In genomic region chr6:39752835-39753744, GRCh38 we compare ENCODE assay signal across 19 cellular contexts. TPM values are rescaled to one million over a fixed set of nuclear protein-coding genes. Genes with fewer than 3 reads are reported as not detected.
DNase-seq lines count a peak whose midpoint lies in the region; ATAC-seq, FAIRE-seq and TF ChIP-seq lines count a peak whose summit lies in the region.
"Had no signal": no experiment of that assay in that cellular context is flagged by ENCODE, and none has a peak within 500 bp of the region (broad histone marks: within the 10 kb centered on the region; RNA-seq: fewer than 3 reads in every experiment).

No MANE protein-coding gene starts in this region.

- H3K4me3 ChIP-seq in HEK293 (ENCODE audit: low read depth, low read length) = no peak overlapping the region
- no peak overlapping the region for H3K4me3 ChIP-seq in heart left ventricle
- H3K4me3 ChIP-seq: MG63, pancreas, PC-9 had no signal

- no peak overlapping the region for H3K27ac Mint-ChIP-seq in stimulated activated naive B cell treated with anti-CD40 and anti-IgM and Interleukin-4, amounts not matched to agents 10 μg/mL and 1 μg/mL and 100 μg/mL, for 72 hours
- no peak overlapping the region for H3K27ac Mint-ChIP-seq in activated CD4-positive, alpha-beta T cell treated with anti-CD3 and anti-CD28 coated beads for 36 hours
- H3K27ac Mint-ChIP-seq: CD4-positive, CD25-positive, alpha-beta regulatory T cell; memory B cell had no signal

- CTCF ChIA-PET in HEK293 (lab: Yijun Ruan, JAX) = interaction anchor here (1.6 to 1.9 kb wide), 2 partner anchors 113 to 392 kb away, joined by 4 read pairs; no protein-coding TSS in a partner anchor
- CTCF ChIA-PET in activated CD4-positive, alpha-beta T cell treated with anti-CD3 and anti-CD28 coated beads for 36 hours (lab: Charles Lee) = no interaction called here

- intact Hi-C loops in heart left ventricle (cut with DNase I) = no loop called here
- intact Hi-C loops in activated CD4-positive, alpha-beta T cell treated with anti-CD3 and anti-CD28 coated beads for 36 hours (cut with DNase I, micrococcal nuclease) = no loop called here

- H3K36me3 ChIP-seq in HEK293 (ENCODE audit: control insufficient read depth in 2 of 2, insufficient read depth in 1 of 2, low read length in 2 of 2) (no peaks in the 10 kb centered on the region), heart left ventricle (no peaks in the 10 kb centered on the region)
- H3K36me3 ChIP-seq: MG63, pancreas had no signal

- DNase-seq in GM12892 (ENCODE audit: insufficient read length) (peak; percentile 5), heart left ventricle (no peak), NCI-H526 treated with DMSO at 0.1 percent for 48 hours (lab: John Stamatoyannopoulos, UW) (no peak), T-helper 1 cell (no peak), superior temporal gyrus (ENCODE audit: extremely low spot score) (no peak)
- no peak for DNase-seq in stimulated activated naive B cell treated with anti-CD40 and anti-IgM and Interleukin-4, amounts not matched to agents 10 μg/mL and 1 μg/mL and 100 μg/mL, for 72 hours
- DNase-seq in activated CD4-positive, alpha-beta T cell treated with anti-CD3 and anti-CD28 coated beads for 36 hours = no peak
- DNase-seq: activated naive CD4-positive, alpha-beta T cell treated with Interleukin-2 at 50 U/mL for 16 hours; CD4-positive, CD25-positive, alpha-beta regulatory T cell; DMS153; MG63; NCI-H146; pancreas; PC-9; T-helper 2 cell had no signal

- WGBS in heart left ventricle, 4 donors = 74 to 82% (median 78%) methylated on average over 12 of the region's 12 CpGs

- FAIRE-seq in GM12892 (lab: Jason Lieb, UNC) = peak; percentile 72
- FAIRE-seq: endometrium, pancreas had no signal

- H3K27ac ChIP-seq in HEK293 (ENCODE audit: extremely low read depth, low read depth, low read length) (no peak overlapping the region), heart left ventricle (peak overlapping the region in 9 of 12 donors; percentile 15 to 62 (median 46))
- H3K27ac ChIP-seq: pancreas, PC-9, VCaP had no signal

- peaks cover 3 to 4% of the 10 kb centered on the region in 2 donors for H3K9me3 Mint-ChIP-seq in stimulated activated naive B cell treated with anti-CD40 and anti-IgM and Interleukin-4, amounts not matched to agents 10 μg/mL and 1 μg/mL and 100 μg/mL, for 72 hours
- no peaks in the 10 kb centered on the region for H3K9me3 Mint-ChIP-seq in activated CD4-positive, alpha-beta T cell treated with anti-CD3 and anti-CD28 coated beads for 36 hours (ENCODE audit: low read depth)

- TF ChIP-seq POLR2A in GM12892 (IDR thresholded peaks at IDR 0.05; ENCODE audit: low read depth, low read length) = no peak
- no peak for TF ChIP-seq POLR2A in heart left ventricle (IDR thresholded peaks at IDR 0.05)

- no peaks in the 10 kb centered on the region for H3K4me1 Mint-ChIP-seq in stimulated activated naive B cell treated with anti-CD40 and anti-IgM and Interleukin-4, amounts not matched to agents 10 μg/mL and 1 μg/mL and 100 μg/mL, for 72 hours
- no peaks in the 10 kb centered on the region for H3K4me1 Mint-ChIP-seq in activated CD4-positive, alpha-beta T cell treated with anti-CD3 and anti-CD28 coated beads for 36 hours
- H3K4me1 Mint-ChIP-seq: CD4-positive, CD25-positive, alpha-beta regulatory T cell; memory B cell had no signal

- no peaks in the 10 kb centered on the region for H3K9me3 ChIP-seq in HEK293 (ENCODE audit: control insufficient read depth, insufficient read depth, low read depth, low read length)
- H3K9me3 ChIP-seq in heart left ventricle = no peaks in the 10 kb centered on the region
- H3K9me3 ChIP-seq: MG63, pancreas had no signal

- POLR2A ChIA-PET in HEK293 (lab: Yijun Ruan, JAX) = interaction anchor here (0.6 kb wide), 1 partner anchor 890 kb away, joined by 4 read pairs; no protein-coding TSS in a partner anchor
- POLR2A ChIA-PET in activated CD4-positive, alpha-beta T cell treated with anti-CD3 and anti-CD28 coated beads for 36 hours (lab: Charles Lee) = no interaction called here

- ATAC-seq in heart left ventricle = peak; percentile 44 to 62 (median 58)
- peak; percentile 25 to 48 for ATAC-seq in stimulated activated naive B cell treated with anti-CD40 and anti-IgM and Interleukin-4, amounts not matched to agents 10 μg/mL and 1 μg/mL and 100 μg/mL, for 72 hours (replicated peaks)
- no peak for ATAC-seq in activated CD4-positive, alpha-beta T cell treated with anti-CD3 and anti-CD28 coated beads for 36 hours

- H3K4me3 Mint-ChIP-seq in stimulated activated naive B cell treated with anti-CD40 and anti-IgM and Interleukin-4, amounts not matched to agents 10 μg/mL and 1 μg/mL and 100 μg/mL, for 72 hours = no peak overlapping the region
- H3K4me3 Mint-ChIP-seq in activated CD4-positive, alpha-beta T cell treated with anti-CD3 and anti-CD28 coated beads for 36 hours = no peak overlapping the region
- H3K4me3 Mint-ChIP-seq: CD4-positive, CD25-positive, alpha-beta regulatory T cell; memory B cell had no signal

- H3K36me3 Mint-ChIP-seq in stimulated activated naive B cell treated with anti-CD40 and anti-IgM and Interleukin-4, amounts not matched to agents 10 μg/mL and 1 μg/mL and 100 μg/mL, for 72 hours = no peaks in the 10 kb centered on the region
- H3K36me3 Mint-ChIP-seq in activated CD4-positive, alpha-beta T cell treated with anti-CD3 and anti-CD28 coated beads for 36 hours (ENCODE audit: low read depth) = no peaks in the 10 kb centered on the region
- H3K36me3 Mint-ChIP-seq: CD4-positive, CD25-positive, alpha-beta regulatory T cell; memory B cell had no signal

- no peaks in the 10 kb centered on the region for H3K4me1 ChIP-seq in HEK293 (ENCODE audit: control insufficient read depth, insufficient read depth, low read length)
- H3K4me1 ChIP-seq in heart left ventricle = peaks cover 0 to 25% (median 18%) of the 10 kb centered on the region in 12 donors
- H3K4me1 ChIP-seq: pancreas had no signal

- H3K27me3 ChIP-seq in heart left ventricle = no peaks in the 10 kb centered on the region
- H3K27me3 ChIP-seq: MG63, pancreas had no signal

- peaks cover 14 to 18% of the 10 kb centered on the region in 2 donors for H3K27me3 Mint-ChIP-seq in stimulated activated naive B cell treated with anti-CD40 and anti-IgM and Interleukin-4, amounts not matched to agents 10 μg/mL and 1 μg/mL and 100 μg/mL, for 72 hours
- H3K27me3 Mint-ChIP-seq in activated CD4-positive, alpha-beta T cell treated with anti-CD3 and anti-CD28 coated beads for 36 hours = peaks cover 14% of the 10 kb centered on the region
- H3K27me3 Mint-ChIP-seq: CD4-positive, CD25-positive, alpha-beta regulatory T cell had no signal

- TF ChIP-seq CTCF in HEK293 (tag by site-specific recombination; IDR thresholded peaks at IDR 0.05) (no peak), heart left ventricle (IDR thresholded peaks at IDR 0.05) (no peak)

TF ChIP-seq in HEK293, 187 proteins besides CTCF, POLR2A, EP300 and RAD21:
- TF ChIP-seq ZNF585B (tag by site-specific recombination; IDR thresholded peaks at IDR 0.05) (peak; percentile 59), ZNF148 (tag by site-specific recombination; IDR thresholded peaks at IDR 0.05; ENCODE audit: borderline replicate concordance) (no peak)

RNA-seq across cellular contexts. Expression of gene KIF6, which starts 27.9 kb away (rescaled TPM):
- 0.49 TPM for polyA plus RNA-seq in GM12892 (2012; ENCODE audit: missing spikeins)
- under 1 TPM; 0.06 to 0.77 (median 0.51) TPM for total RNA-seq in heart left ventricle
- polyA plus RNA-seq in heart left ventricle = under 1 TPM; 0.06 to 0.38 TPM
- under 1 TPM; 0.43 to 0.49 TPM for total RNA-seq in activated CD4-positive, alpha-beta T cell treated with anti-CD3 and anti-CD28 coated beads for 36 hours
- total RNA-seq: CD4-positive, CD25-positive, alpha-beta regulatory T cell; PC-9 had no signal
- polyA plus RNA-seq: CD4-positive, CD25-positive, alpha-beta regulatory T cell had no signal

RNA-seq across cellular contexts. Expression of gene DAAM2, which starts 39.1 kb away (rescaled TPM):
- polyA plus RNA-seq in GM12892 (2012; ENCODE audit: missing spikeins) = 0.11 TPM
- 10 to 100 TPM; 11.5 to 20.9 (median 13.6) TPM for total RNA-seq in heart left ventricle
- polyA plus RNA-seq in heart left ventricle = 10 to 100 TPM in 1 of 2 donors, 1 to 10 TPM in 1; 6.4 to 13.5 TPM
- total RNA-seq in activated CD4-positive, alpha-beta T cell treated with anti-CD3 and anti-CD28 coated beads for 36 hours = not detected
- total RNA-seq: CD4-positive, CD25-positive, alpha-beta regulatory T cell; PC-9 had no signal
- polyA plus RNA-seq: CD4-positive, CD25-positive, alpha-beta regulatory T cell had no signal

Comparison
In these comparisons a context has a peak if more than half of its experiments do, and no peak if none do; other contexts are left out.
1. RNA of gene DAAM2, which starts 39.1 kb away (total RNA-seq): 11.5 to 20.9 TPM in heart left ventricle; not detected in activated CD4-positive, alpha-beta T cell treated with anti-CD3 and anti-CD28 coated beads for 36 hours; every median in the first group is over 10 times any median in the second.